Comparison of ENCODE assay signal across 1 cellular context in the genomic region with DNA sequence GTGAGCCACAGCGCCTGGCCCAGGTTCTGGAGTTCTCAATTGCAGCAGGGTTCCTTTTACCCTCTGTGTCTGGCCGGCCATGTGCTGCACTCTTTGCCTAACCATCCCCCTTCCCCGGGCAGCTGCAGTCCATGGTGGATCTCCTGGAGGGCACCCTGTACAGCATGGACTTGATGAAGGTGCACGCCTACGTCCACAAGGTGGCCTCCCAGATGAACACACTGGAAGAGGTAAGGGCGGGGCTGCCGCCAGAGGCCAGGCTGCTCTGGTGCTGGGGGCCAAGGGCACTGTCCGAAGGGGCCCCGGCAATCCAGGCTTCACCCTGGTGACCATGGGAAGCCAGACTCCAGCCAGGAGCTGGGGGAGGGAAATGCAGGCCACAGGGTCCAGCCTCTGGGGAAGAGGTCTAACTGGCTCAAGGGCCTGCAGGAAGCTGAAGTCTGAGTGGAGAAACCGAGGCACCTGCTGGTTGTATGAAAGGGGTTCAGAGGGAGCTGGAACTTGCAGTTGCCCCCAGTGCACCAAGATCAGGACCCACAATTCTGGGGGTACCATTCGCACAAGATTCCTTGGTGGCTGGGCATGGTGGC.
TF ChIP-seq lines count a peak whose summit lies in the region.

No MANE protein-coding gene starts in this region.

TF ChIP-seq in HepG2, 621 proteins besides CTCF, POLR2A, EP300 and RAD21 (continued from another document and continues in another):
- TF ChIP-seq, protein P1, sequence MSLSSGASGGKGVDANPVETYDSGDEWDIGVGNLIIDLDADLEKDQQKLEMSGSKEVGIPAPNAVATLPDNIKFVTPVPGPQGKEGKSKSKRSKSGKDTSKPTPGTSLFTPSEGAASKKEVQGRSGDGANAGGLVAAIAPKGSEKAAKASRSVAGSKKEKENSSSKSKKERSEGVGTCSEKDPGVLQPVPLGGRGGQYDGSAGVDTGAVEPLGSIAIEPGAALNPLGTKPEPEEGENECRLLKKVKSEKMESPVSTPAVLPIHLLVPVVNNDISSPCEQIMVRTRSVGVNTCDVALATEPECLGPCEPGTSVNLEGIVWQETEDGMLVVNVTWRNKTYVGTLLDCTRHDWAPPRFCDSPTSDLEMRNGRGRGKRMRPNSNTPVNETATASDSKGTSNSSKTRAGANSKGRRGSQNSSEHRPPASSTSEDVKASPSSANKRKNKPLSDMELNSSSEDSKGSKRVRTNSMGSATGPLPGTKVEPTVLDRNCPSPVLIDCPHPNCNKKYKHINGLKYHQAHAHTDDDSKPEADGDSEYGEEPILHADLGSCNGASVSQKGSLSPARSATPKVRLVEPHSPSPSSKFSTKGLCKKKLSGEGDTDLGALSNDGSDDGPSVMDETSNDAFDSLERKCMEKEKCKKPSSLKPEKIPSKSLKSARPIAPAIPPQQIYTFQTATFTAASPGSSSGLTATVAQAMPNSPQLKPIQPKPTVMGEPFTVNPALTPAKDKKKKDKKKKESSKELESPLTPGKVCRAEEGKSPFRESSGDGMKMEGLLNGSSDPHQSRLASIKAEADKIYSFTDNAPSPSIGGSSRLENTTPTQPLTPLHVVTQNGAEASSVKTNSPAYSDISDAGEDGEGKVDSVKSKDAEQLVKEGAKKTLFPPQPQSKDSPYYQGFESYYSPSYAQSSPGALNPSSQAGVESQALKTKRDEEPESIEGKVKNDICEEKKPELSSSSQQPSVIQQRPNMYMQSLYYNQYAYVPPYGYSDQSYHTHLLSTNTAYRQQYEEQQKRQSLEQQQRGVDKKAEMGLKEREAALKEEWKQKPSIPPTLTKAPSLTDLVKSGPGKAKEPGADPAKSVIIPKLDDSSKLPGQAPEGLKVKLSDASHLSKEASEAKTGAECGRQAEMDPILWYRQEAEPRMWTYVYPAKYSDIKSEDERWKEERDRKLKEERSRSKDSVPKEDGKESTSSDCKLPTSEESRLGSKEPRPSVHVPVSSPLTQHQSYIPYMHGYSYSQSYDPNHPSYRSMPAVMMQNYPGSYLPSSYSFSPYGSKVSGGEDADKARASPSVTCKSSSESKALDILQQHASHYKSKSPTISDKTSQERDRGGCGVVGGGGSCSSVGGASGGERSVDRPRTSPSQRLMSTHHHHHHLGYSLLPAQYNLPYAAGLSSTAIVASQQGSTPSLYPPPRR (CRISPR knock-in tag; IDR thresholded peaks at IDR 0.05; ENCODE audit: borderline replicate concordance): peak; percentile 29; the same call in 1 of the 2 replicates
- no peak for TF ChIP-seq SMAD1 (CRISPR knock-in tag; IDR thresholded peaks at IDR 0.05; ENCODE audit: borderline replicate concordance, low read depth)
- TF ChIP-seq PCBP1 (IDR thresholded peaks at IDR 0.05; ENCODE audit: borderline replicate concordance, low read depth, low read length): no peak
- TF ChIP-seq, protein P2, sequence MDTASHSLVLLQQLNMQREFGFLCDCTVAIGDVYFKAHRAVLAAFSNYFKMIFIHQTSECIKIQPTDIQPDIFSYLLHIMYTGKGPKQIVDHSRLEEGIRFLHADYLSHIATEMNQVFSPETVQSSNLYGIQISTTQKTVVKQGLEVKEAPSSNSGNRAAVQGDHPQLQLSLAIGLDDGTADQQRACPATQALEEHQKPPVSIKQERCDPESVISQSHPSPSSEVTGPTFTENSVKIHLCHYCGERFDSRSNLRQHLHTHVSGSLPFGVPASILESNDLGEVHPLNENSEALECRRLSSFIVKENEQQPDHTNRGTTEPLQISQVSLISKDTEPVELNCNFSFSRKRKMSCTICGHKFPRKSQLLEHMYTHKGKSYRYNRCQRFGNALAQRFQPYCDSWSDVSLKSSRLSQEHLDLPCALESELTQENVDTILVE (CRISPR knock-in tag; IDR thresholded peaks at IDR 0.05): no peak; the same call in 1 of the 2 replicates
- TF ChIP-seq MED1 (CRISPR knock-in tag; IDR thresholded peaks at IDR 0.05): peak; percentile 63
- no peak for TF ChIP-seq MEF2D (CRISPR knock-in tag; IDR thresholded peaks at IDR 0.05)
- TF ChIP-seq ZBTB7B (CRISPR knock-in tag; IDR thresholded peaks at IDR 0.05): peak; percentile 77; the same call in 1 of the 2 replicates
- TF ChIP-seq TAF15 (IDR thresholded peaks at IDR 0.05; ENCODE audit: low read depth, low read length, poor library complexity, severe bottlenecking): no peak
- TF ChIP-seq ZNF121 (CRISPR knock-in tag; IDR thresholded peaks at IDR 0.05): peak; percentile 54; the same call in 1 of the 2 replicates
- TF ChIP-seq ERF (CRISPR knock-in tag; IDR thresholded peaks at IDR 0.05): peak; percentile 53; the same call in 1 of the 2 replicates
- TF ChIP-seq, protein P3, sequence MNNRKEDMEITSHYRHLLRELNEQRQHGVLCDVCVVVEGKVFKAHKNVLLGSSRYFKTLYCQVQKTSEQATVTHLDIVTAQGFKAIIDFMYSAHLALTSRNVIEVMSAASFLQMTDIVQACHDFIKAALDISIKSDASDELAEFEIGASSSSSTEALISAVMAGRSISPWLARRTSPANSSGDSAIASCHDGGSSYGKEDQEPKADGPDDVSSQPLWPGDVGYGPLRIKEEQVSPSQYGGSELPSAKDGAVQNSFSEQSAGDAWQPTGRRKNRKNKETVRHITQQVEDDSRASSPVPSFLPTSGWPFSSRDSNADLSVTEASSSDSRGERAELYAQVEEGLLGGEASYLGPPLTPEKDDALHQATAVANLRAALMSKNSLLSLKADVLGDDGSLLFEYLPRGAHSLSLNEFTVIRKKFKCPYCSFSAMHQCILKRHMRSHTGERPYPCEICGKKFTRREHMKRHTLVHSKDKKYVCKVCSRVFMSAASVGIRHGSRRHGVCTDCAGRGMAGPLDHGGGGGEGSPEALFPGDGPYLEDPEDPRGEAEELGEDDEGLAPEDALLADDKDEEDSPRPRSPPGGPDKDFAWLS (CRISPR knock-in tag; IDR thresholded peaks at IDR 0.05; ENCODE audit: borderline replicate concordance): no peak
- TF ChIP-seq GABPB1 (CRISPR knock-in tag; IDR thresholded peaks at IDR 0.05): peak; percentile 45
- TF ChIP-seq, protein P4, sequence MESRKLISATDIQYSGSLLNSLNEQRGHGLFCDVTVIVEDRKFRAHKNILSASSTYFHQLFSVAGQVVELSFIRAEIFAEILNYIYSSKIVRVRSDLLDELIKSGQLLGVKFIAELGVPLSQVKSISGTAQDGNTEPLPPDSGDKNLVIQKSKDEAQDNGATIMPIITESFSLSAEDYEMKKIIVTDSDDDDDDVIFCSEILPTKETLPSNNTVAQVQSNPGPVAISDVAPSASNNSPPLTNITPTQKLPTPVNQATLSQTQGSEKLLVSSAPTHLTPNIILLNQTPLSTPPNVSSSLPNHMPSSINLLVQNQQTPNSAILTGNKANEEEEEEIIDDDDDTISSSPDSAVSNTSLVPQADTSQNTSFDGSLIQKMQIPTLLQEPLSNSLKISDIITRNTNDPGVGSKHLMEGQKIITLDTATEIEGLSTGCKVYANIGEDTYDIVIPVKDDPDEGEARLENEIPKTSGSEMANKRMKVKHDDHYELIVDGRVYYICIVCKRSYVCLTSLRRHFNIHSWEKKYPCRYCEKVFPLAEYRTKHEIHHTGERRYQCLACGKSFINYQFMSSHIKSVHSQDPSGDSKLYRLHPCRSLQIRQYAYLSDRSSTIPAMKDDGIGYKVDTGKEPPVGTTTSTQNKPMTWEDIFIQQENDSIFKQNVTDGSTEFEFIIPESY (CRISPR knock-in tag; IDR thresholded peaks at IDR 0.05): 0 out of 2 replicates have a peak, but pooled peaks have one; percentile 34
- no peak for TF ChIP-seq RELA (CRISPR knock-in tag; IDR thresholded peaks at IDR 0.05)
- TF ChIP-seq, protein P5, sequence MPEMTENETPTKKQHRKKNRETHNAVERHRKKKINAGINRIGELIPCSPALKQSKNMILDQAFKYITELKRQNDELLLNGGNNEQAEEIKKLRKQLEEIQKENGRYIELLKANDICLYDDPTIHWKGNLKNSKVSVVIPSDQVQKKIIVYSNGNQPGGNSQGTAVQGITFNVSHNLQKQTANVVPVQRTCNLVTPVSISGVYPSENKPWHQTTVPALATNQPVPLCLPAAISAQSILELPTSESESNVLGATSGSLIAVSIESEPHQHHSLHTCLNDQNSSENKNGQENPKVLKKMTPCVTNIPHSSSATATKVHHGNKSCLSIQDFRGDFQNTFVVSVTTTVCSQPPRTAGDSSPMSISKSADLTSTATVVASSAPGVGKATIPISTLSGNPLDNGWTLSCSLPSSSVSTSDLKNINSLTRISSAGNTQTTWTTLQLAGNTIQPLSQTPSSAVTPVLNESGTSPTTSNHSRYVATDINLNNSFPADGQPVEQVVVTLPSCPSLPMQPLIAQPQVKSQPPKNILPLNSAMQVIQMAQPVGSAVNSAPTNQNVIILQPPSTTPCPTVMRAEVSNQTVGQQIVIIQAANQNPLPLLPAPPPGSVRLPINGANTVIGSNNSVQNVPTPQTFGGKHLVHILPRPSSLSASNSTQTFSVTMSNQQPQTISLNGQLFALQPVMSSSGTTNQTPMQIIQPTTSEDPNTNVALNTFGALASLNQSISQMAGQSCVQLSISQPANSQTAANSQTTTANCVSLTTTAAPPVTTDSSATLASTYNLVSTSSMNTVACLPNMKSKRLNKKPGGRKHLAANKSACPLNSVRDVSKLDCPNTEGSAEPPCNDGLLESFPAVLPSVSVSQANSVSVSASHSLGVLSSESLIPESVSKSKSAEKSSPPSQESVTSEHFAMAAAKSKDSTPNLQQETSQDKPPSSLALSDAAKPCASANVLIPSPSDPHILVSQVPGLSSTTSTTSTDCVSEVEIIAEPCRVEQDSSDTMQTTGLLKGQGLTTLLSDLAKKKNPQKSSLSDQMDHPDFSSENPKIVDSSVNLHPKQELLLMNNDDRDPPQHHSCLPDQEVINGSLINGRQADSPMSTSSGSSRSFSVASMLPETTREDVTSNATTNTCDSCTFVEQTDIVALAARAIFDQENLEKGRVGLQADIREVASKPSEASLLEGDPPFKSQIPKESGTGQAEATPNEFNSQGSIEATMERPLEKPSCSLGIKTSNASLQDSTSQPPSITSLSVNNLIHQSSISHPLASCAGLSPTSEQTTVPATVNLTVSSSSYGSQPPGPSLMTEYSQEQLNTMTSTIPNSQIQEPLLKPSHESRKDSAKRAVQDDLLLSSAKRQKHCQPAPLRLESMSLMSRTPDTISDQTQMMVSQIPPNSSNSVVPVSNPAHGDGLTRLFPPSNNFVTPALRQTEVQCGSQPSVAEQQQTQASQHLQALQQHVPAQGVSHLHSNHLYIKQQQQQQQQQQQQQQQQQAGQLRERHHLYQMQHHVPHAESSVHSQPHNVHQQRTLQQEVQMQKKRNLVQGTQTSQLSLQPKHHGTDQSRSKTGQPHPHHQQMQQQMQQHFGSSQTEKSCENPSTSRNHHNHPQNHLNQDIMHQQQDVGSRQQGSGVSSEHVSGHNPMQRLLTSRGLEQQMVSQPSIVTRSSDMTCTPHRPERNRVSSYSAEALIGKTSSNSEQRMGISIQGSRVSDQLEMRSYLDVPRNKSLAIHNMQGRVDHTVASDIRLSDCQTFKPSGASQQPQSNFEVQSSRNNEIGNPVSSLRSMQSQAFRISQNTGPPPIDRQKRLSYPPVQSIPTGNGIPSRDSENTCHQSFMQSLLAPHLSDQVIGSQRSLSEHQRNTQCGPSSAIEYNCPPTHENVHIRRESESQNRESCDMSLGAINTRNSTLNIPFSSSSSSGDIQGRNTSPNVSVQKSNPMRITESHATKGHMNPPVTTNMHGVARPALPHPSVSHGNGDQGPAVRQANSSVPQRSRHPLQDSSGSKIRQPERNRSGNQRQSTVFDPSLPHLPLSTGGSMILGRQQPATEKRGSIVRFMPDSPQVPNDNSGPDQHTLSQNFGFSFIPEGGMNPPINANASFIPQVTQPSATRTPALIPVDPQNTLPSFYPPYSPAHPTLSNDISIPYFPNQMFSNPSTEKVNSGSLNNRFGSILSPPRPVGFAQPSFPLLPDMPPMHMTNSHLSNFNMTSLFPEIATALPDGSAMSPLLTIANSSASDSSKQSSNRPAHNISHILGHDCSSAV (CRISPR knock-in tag; IDR thresholded peaks at IDR 0.05; ENCODE audit: borderline replicate concordance): no peak
- no peak for TF ChIP-seq SMARCE1 (IDR thresholded peaks at IDR 0.05; ENCODE audit: borderline replicate concordance)
- TF ChIP-seq SAP130 (CRISPR knock-in tag; IDR thresholded peaks at IDR 0.05; ENCODE audit: low read depth): peak; percentile 44; the same call in 1 of the 2 replicates
- TF ChIP-seq TCF12 (IDR thresholded peaks at IDR 0.05): no peak
- TF ChIP-seq TCF12 (CRISPR knock-in tag; IDR thresholded peaks at IDR 0.05): no peak
- no peak for TF ChIP-seq SRY (CRISPR knock-in tag; IDR thresholded peaks at IDR 0.05)
- TF ChIP-seq, protein P6, sequence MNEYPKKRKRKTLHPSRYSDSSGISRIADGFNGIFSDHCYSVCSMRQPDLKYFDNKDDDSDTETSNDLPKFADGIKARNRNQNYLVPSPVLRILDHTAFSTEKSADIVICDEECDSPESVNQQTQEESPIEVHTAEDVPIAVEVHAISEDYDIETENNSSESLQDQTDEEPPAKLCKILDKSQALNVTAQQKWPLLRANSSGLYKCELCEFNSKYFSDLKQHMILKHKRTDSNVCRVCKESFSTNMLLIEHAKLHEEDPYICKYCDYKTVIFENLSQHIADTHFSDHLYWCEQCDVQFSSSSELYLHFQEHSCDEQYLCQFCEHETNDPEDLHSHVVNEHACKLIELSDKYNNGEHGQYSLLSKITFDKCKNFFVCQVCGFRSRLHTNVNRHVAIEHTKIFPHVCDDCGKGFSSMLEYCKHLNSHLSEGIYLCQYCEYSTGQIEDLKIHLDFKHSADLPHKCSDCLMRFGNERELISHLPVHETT (CRISPR knock-in tag; conservative IDR thresholded peaks at IDR 0.05): no peak; the same call in 1 of the 2 replicates
- TF ChIP-seq MIXL1 (CRISPR knock-in tag; IDR thresholded peaks at IDR 0.05): no peak
- TF ChIP-seq HOXD1 (CRISPR knock-in tag; IDR thresholded peaks at IDR 0.05): no peak
- TF ChIP-seq TP53 (CRISPR knock-in tag; conservative IDR thresholded peaks at IDR 0.05): no peak
- no peak for TF ChIP-seq ZBTB38 (CRISPR knock-in tag; IDR thresholded peaks at IDR 0.05)
- TF ChIP-seq HNRNPL (IDR thresholded peaks at IDR 0.05; ENCODE audit: low read depth, low read length): 0 out of 2 replicates have a peak, but pooled peaks have one; percentile 66
- TF ChIP-seq NFE2L2 (IDR thresholded peaks at IDR 0.05; ENCODE audit: low read length): no peak
- no peak for TF ChIP-seq EEA1 (CRISPR knock-in tag; IDR thresholded peaks at IDR 0.05; ENCODE audit: borderline replicate concordance)
- no peak; the same call in 1 of the 2 replicates for TF ChIP-seq ZNF598 (CRISPR knock-in tag; IDR thresholded peaks at IDR 0.05; ENCODE audit: borderline replicate concordance)
- no peak for TF ChIP-seq ZNF703 (CRISPR knock-in tag; IDR thresholded peaks at IDR 0.05; ENCODE audit: borderline replicate concordance)
- TF ChIP-seq NR2F1 (CRISPR knock-in tag; IDR thresholded peaks at IDR 0.05): peak in 1 of 2 experiments; percentile 37; a peak in 1 of 4 replicates
- TF ChIP-seq, protein P7, sequence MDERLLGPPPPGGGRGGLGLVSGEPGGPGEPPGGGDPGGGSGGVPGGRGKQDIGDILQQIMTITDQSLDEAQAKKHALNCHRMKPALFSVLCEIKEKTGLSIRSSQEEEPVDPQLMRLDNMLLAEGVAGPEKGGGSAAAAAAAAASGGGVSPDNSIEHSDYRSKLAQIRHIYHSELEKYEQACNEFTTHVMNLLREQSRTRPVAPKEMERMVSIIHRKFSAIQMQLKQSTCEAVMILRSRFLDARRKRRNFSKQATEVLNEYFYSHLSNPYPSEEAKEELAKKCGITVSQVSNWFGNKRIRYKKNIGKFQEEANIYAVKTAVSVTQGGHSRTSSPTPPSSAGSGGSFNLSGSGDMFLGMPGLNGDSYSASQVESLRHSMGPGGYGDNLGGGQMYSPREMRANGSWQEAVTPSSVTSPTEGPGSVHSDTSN (CRISPR knock-in tag; IDR thresholded peaks at IDR 0.05): no peak
- TF ChIP-seq ZNF160 (CRISPR knock-in tag; IDR thresholded peaks at IDR 0.05): no peak
- TF ChIP-seq HIVEP1 (CRISPR knock-in tag; IDR thresholded peaks at IDR 0.05): peak; percentile 51; the same call in 1 of the 2 replicates
- TF ChIP-seq ZNF10 (CRISPR knock-in tag; IDR thresholded peaks at IDR 0.05; ENCODE audit: borderline replicate concordance, low read depth): no peak
- TF ChIP-seq ZNF136 (CRISPR knock-in tag; IDR thresholded peaks at IDR 0.05; ENCODE audit: low read depth): no peak
- TF ChIP-seq ZBTB20 (CRISPR knock-in tag; IDR thresholded peaks at IDR 0.05; ENCODE audit: borderline replicate concordance, low read depth): no peak
- no peak for TF ChIP-seq ZNF205 (CRISPR knock-in tag; IDR thresholded peaks at IDR 0.05)
